In genomic region chr16:3044708-3045107, GRCh38 we compare ENCODE assay signal across 14 cellular contexts. TPM values are rescaled to one million over a fixed set of nuclear protein-coding genes. Genes with fewer than 3 reads are reported as not detected.
DNase-seq lines count a peak whose midpoint lies in the region; ATAC-seq and TF ChIP-seq lines count a peak whose summit lies in the region.
"Had no signal": no experiment of that assay in that cellular context is flagged by ENCODE, and none has a peak within 500 bp of the region (broad histone marks: within the 10 kb centered on the region; RNA-seq: fewer than 3 reads in every experiment).

No MANE protein-coding gene starts in this region.

- no peak overlapping the region for H3K9ac ChIP-seq in endodermal cell (ENCODE audit: extremely low read depth, low read length, poor library complexity, severe bottlenecking)

- H3K27ac Mint-ChIP-seq in activated naive CD4-positive, alpha-beta T cell treated with anti-CD3 and anti-CD28 coated beads for 36 hours, result no peak overlapping the region
- H3K27ac Mint-ChIP-seq in T-cell, result peak overlapping the region in 1 of 2 donors; percentile 25
- no peak overlapping the region for H3K27ac Mint-ChIP-seq in endodermal cell
- H3K27ac Mint-ChIP-seq in stimulated activated effector memory CD8-positive, alpha-beta T cell treated with anti-CD3 and anti-CD28 coated beads, Interleukin-12 subunit alpha, Interleukin-12 subunit beta, amount 100 ng/mL, for 72 hours, result peak overlapping the region; percentile 68

- no peak overlapping the region for H3K27ac ChIP-seq in endodermal cell (ENCODE audit: low read depth, low read length)
- H3K27ac ChIP-seq in coronary artery, result no peak overlapping the region
- H3K27ac ChIP-seq: thyroid gland had no signal

- CTCF ChIA-PET in activated naive CD4-positive, alpha-beta T cell treated with anti-CD3 and anti-CD28 coated beads for 36 hours (lab: Charles Lee), result interaction anchor here (0.5 to 10.1 kb wide), 8 partner anchors 10 to 347 kb away, joined by 3 to 98 read pairs (median 4); no protein-coding TSS in a partner anchor
- CTCF ChIA-PET in T-cell (lab: Charles Lee), result interaction anchor here in 1 of 2 donors (0.7 to 1.6 kb wide), 2 partner anchors 9 to 13 kb away, joined by 5 to 6 read pairs; no protein-coding TSS in a partner anchor

- no peak for DNase-seq in activated naive CD4-positive, alpha-beta T cell treated with anti-CD3 and anti-CD28 coated beads for 36 hours
- no peak for DNase-seq in activated naive CD4-positive, alpha-beta T cell treated with anti-CD3 and anti-CD28 coated beads, Interleukin-2, amount 50 U/mL, for 16 hours
- DNase-seq in T-cell (no peak), endodermal cell (no peak), HuH-7 (ENCODE audit: low spot score) (no peak), coronary artery (ENCODE audit: low spot score) (no peak)
- no peak for DNase-seq in stimulated activated effector memory CD8-positive, alpha-beta T cell treated with anti-CD3 and anti-CD28 coated beads, Interleukin-12 subunit alpha, Interleukin-12 subunit beta, amount 100 ng/mL, for 72 hours (ENCODE audit: low spot score in 2 of 2)
- DNase-seq: aorta, MV-4-11, SIG-M5, thyroid gland had no signal

- intact Hi-C loops in activated naive CD4-positive, alpha-beta T cell treated with anti-CD3 and anti-CD28 coated beads for 36 hours (cut with micrococcal nuclease), result no loop called here

- peaks cover 41% of the 10 kb centered on the region for H3K27me3 Mint-ChIP-seq in activated naive CD4-positive, alpha-beta T cell treated with anti-CD3 and anti-CD28 coated beads for 36 hours (ENCODE audit: low read depth)
- H3K27me3 Mint-ChIP-seq in T-cell (peaks cover 23 to 54% of the 10 kb centered on the region in 2 donors), endodermal cell (ENCODE audit: insufficient read depth) (peaks cover 53% of the 10 kb centered on the region)

- H3K4me3 Mint-ChIP-seq in activated naive CD4-positive, alpha-beta T cell treated with anti-CD3 and anti-CD28 coated beads for 36 hours, result peak overlapping the region; percentile 38
- H3K4me3 Mint-ChIP-seq in T-cell (peak overlapping the region; percentile 73 to 77 (median 76)), endodermal cell (peak overlapping the region; percentile 63)
- H3K4me3 Mint-ChIP-seq in stimulated activated effector memory CD8-positive, alpha-beta T cell treated with anti-CD3 and anti-CD28 coated beads, Interleukin-12 subunit alpha, Interleukin-12 subunit beta, amount 100 ng/mL, for 72 hours, result peak overlapping the region; percentile 76

- 91 to 100% methylated on average over 2 to 5 of the region's 6 CpGs for WGBS in endodermal cell (ENCODE audit: insufficient coverage in 1 of 2, insufficient read length in 1 of 2), 2 experiments

- no peaks in the 10 kb centered on the region for H3K9me3 ChIP-seq in endodermal cell (ENCODE audit: control insufficient read depth, low read length)
- H3K9me3 ChIP-seq: thyroid gland had no signal

- no peak for TF ChIP-seq CTCF in endodermal cell (conservative IDR thresholded peaks at IDR 0.05)
- no peak for TF ChIP-seq CTCF in coronary artery (IDR thresholded peaks at IDR 0.05)

- no peak overlapping the region for H3K4me3 ChIP-seq in endodermal cell (ENCODE audit: low read length)
- H3K4me3 ChIP-seq in coronary artery, result no peak overlapping the region

- ATAC-seq in T-cell (replicated peaks in 1 of 4), result no peak
- no peak for ATAC-seq in stimulated activated effector memory CD8-positive, alpha-beta T cell treated with anti-CD3 and anti-CD28 coated beads, Interleukin-12 subunit alpha, Interleukin-12 subunit beta, amount 100 ng/mL, for 72 hours
- no peak for ATAC-seq in GM21825 (IDR thresholded peaks at IDR 0.05; ENCODE audit: unreplicated experiment)

- POLR2A ChIA-PET in T-cell (lab: Charles Lee), result no interaction called here

- H3K4me1 Mint-ChIP-seq in activated naive CD4-positive, alpha-beta T cell treated with anti-CD3 and anti-CD28 coated beads for 36 hours (ENCODE audit: low read depth), result peaks cover 15% of the 10 kb centered on the region
- peaks cover 11 to 25% (median 25%) of the 10 kb centered on the region in 3 donors for H3K4me1 Mint-ChIP-seq in T-cell
- H3K4me1 Mint-ChIP-seq in endodermal cell, result peaks cover 4% of the 10 kb centered on the region
- peaks cover 22% of the 10 kb centered on the region for H3K4me1 Mint-ChIP-seq in stimulated activated effector memory CD8-positive, alpha-beta T cell treated with anti-CD3 and anti-CD28 coated beads, Interleukin-12 subunit alpha, Interleukin-12 subunit beta, amount 100 ng/mL, for 72 hours

- peaks cover 59% of the 10 kb centered on the region for H3K27me3 ChIP-seq in endodermal cell (ENCODE audit: control insufficient read depth, insufficient read depth, low read length, poor library complexity, severe bottlenecking)

- no peaks in the 10 kb centered on the region for H3K9me3 Mint-ChIP-seq in activated naive CD4-positive, alpha-beta T cell treated with anti-CD3 and anti-CD28 coated beads for 36 hours
- no peaks in the 10 kb centered on the region for H3K9me3 Mint-ChIP-seq in T-cell
- H3K9me3 Mint-ChIP-seq in endodermal cell, result no peaks in the 10 kb centered on the region
- no peaks in the 10 kb centered on the region for H3K9me3 Mint-ChIP-seq in stimulated activated effector memory CD8-positive, alpha-beta T cell treated with anti-CD3 and anti-CD28 coated beads, Interleukin-12 subunit alpha, Interleukin-12 subunit beta, amount 100 ng/mL, for 72 hours

- no peaks in the 10 kb centered on the region for H3K4me1 ChIP-seq in endodermal cell (ENCODE audit: control insufficient read depth, insufficient read depth, low read length)

- H3K36me3 ChIP-seq in endodermal cell (ENCODE audit: control insufficient read depth, insufficient read depth, low read length), result no peaks in the 10 kb centered on the region
- H3K36me3 ChIP-seq: thyroid gland had no signal

- peaks cover 1% of the 10 kb centered on the region for H3K36me3 Mint-ChIP-seq in activated naive CD4-positive, alpha-beta T cell treated with anti-CD3 and anti-CD28 coated beads for 36 hours (ENCODE audit: low read depth)
- no peaks in the 10 kb centered on the region for H3K36me3 Mint-ChIP-seq in T-cell
- no peaks in the 10 kb centered on the region for H3K36me3 Mint-ChIP-seq in endodermal cell (ENCODE audit: low read depth)
- H3K36me3 Mint-ChIP-seq in stimulated activated effector memory CD8-positive, alpha-beta T cell treated with anti-CD3 and anti-CD28 coated beads, Interleukin-12 subunit alpha, Interleukin-12 subunit beta, amount 100 ng/mL, for 72 hours, result peaks cover 25% of the 10 kb centered on the region

RNA-seq across cellular contexts. Expression of gene MMP25, which starts 1.7 kb away (rescaled TPM):
- under 1 TPM; 0.29 to 0.37 TPM for total RNA-seq in activated naive CD4-positive, alpha-beta T cell treated with anti-CD3 and anti-CD28 coated beads for 36 hours
- total RNA-seq in T-cell (1 to 10 TPM; 1.6 to 9.6 (median 4.1) TPM), endodermal cell (1 to 10 TPM; 4.5 to 6.1 TPM)
- polyA plus RNA-seq in endodermal cell (2013, experiment 1 of 2), result 1.5 TPM
- 0.75 TPM for polyA plus RNA-seq in endodermal cell (2013, experiment 2 of 2)
- total RNA-seq: HT-29 had no signal

RNA-seq across cellular contexts. Expression of gene BICDL2, which starts 8.0 kb away (rescaled TPM):
- total RNA-seq in activated naive CD4-positive, alpha-beta T cell treated with anti-CD3 and anti-CD28 coated beads for 36 hours, result not detected
- total RNA-seq in T-cell, result under 1 TPM in 3 of 5 donors, not detected in 2; 0.13 to 0.16 (median 0.15) TPM
- 1 to 10 TPM; 4.7 to 8.2 TPM for total RNA-seq in endodermal cell
- 0.64 TPM for polyA plus RNA-seq in endodermal cell (2013, experiment 1 of 2)
- 0.17 TPM for polyA plus RNA-seq in endodermal cell (2013, experiment 2 of 2)
- total RNA-seq: dermis microvascular lymphatic vessel endothelial cell had no signal

RNA-seq across cellular contexts. Expression of gene IL32, which starts 20.7 kb away (rescaled TPM):
- total RNA-seq in activated naive CD4-positive, alpha-beta T cell treated with anti-CD3 and anti-CD28 coated beads for 36 hours, result 100 to 1,000 TPM; 964 to 991 TPM
- total RNA-seq in T-cell (1,000 to 10,000 TPM in 2 of 5 donors, 100 to 1,000 TPM in 3; 736 to 1,200 (median 999) TPM), endodermal cell (1 to 10 TPM; 2.0 to 4.0 TPM)
- 1.6 TPM for polyA plus RNA-seq in endodermal cell (2013, experiment 1 of 2)
- 1.7 TPM for polyA plus RNA-seq in endodermal cell (2013, experiment 2 of 2)

RNA-seq across cellular contexts. Expression of gene THOC6, which starts 20.9 kb away (rescaled TPM):
- total RNA-seq in activated naive CD4-positive, alpha-beta T cell treated with anti-CD3 and anti-CD28 coated beads for 36 hours, result 10 to 100 TPM; 40.6 to 41.0 TPM
- total RNA-seq in T-cell (10 to 100 TPM; 23.7 to 32.8 (median 31.7) TPM), endodermal cell (10 to 100 TPM; 45.8 to 52.4 TPM)
- polyA plus RNA-seq in endodermal cell (2013, experiment 1 of 2), result 34.6 TPM
- 34.8 TPM for polyA plus RNA-seq in endodermal cell (2013, experiment 2 of 2)

RNA-seq across cellular contexts. Expression of gene HCFC1R1, which starts 21.0 kb away (rescaled TPM):
- 10 to 100 TPM; 22.6 to 26.8 TPM for total RNA-seq in activated naive CD4-positive, alpha-beta T cell treated with anti-CD3 and anti-CD28 coated beads for 36 hours
- total RNA-seq in T-cell, result 10 to 100 TPM; 11.4 to 25.9 (median 22.3) TPM
- total RNA-seq in endodermal cell, result 10 to 100 TPM; 49.8 to 59.1 TPM
- polyA plus RNA-seq in endodermal cell (2013, experiment 1 of 2), result 68.3 TPM
- 61.5 TPM for polyA plus RNA-seq in endodermal cell (2013, experiment 2 of 2)

Comparison
In these comparisons a context has a peak if more than half of its experiments do, and no peak if none do; other contexts are left out.
1. RNA of gene BICDL2, which starts 8.0 kb away (total RNA-seq): 4.7 to 8.2 TPM in endodermal cell; 0.13 to 0.16 TPM in T-cell and not detected in activated naive CD4-positive, alpha-beta T cell treated with anti-CD3 and anti-CD28 coated beads for 36 hours; every median in the first group is over 4 times any median in the second.
2. RNA of gene IL32, which starts 20.7 kb away (total RNA-seq): 736 to 1,200 TPM in T-cell and 964 to 991 TPM in activated naive CD4-positive, alpha-beta T cell treated with anti-CD3 and anti-CD28 coated beads for 36 hours; 2.0 to 4.0 TPM in endodermal cell; every median in the first group is over 100 times any median in the second.
3. Peak in every context shown above with its lines, with median percentiles within 50 percentile points of each other: H3K4me3 Mint-ChIP-seq.